Comparison of ENCODE assay signal across 26 cellular contexts in genomic region chr13:20968745-20969144, GRCh38.
A peak's percentile ranks its signal among the peaks of the same experiment; 100 is the strongest.
DNase-seq lines count a peak whose midpoint lies in the region; ATAC-seq, FAIRE-seq and TF ChIP-seq lines count a peak whose summit lies in the region.
"Had no signal": no experiment of that assay in that cellular context is flagged by ENCODE, and none has a peak within 500 bp of the region (broad histone marks: within the 10 kb centered on the region; RNA-seq: fewer than 3 reads in every experiment).

No MANE protein-coding gene starts in this region.

- peaks cover 6% of the 10 kb centered on the region for H3K27me3 Mint-ChIP-seq in stimulated activated naive CD8-positive, alpha-beta T cell treated with anti-CD3 and anti-CD28 coated beads, Interleukin-15, Interleukin-2, amounts not matched to agents 100 ng/mL and 50 ng/mL, for 24 hours
- H3K27me3 Mint-ChIP-seq in stimulated activated naive CD8-positive, alpha-beta T cell treated with anti-CD3 and anti-CD28 coated beads, Interleukin-15, amount 100 ng/mL, for 72 hours, result no peaks in the 10 kb centered on the region

- H4K20me1 ChIP-seq in Loucy (ENCODE audit: insufficient read depth, low read length, poor library complexity, severe bottlenecking), result no peaks in the 10 kb centered on the region
- no peaks in the 10 kb centered on the region for H4K20me1 ChIP-seq in GM12878 (ENCODE audit: control insufficient read depth, insufficient read depth)

- 24% methylated on average over 2 of the region's 2 CpGs for whole genome bisulfite sequencing in GM12878 (ENCODE audit: insufficient coverage, insufficient replicate concordance, low lambda C conversion rate, missing lambda C conversion rate)

- H3K36me3 Mint-ChIP-seq in stimulated activated naive CD8-positive, alpha-beta T cell treated with anti-CD3 and anti-CD28 coated beads, Interleukin-15, Interleukin-2, amounts not matched to agents 100 ng/mL and 50 ng/mL, for 24 hours (ENCODE audit: low read depth), result no peaks in the 10 kb centered on the region
- H3K36me3 Mint-ChIP-seq: activated naive CD4-positive, alpha-beta T cell treated with anti-CD3 and anti-CD28 coated beads, Interleukin-2, amount 50 U/mL, for 24 hours; CD4-positive, CD25-positive, alpha-beta regulatory T cell had no signal

- H3K4me3 Mint-ChIP-seq in stimulated activated naive CD8-positive, alpha-beta T cell treated with anti-CD3 and anti-CD28 coated beads, Interleukin-15, Interleukin-2, amounts not matched to agents 100 ng/mL and 50 ng/mL, for 24 hours, result peak overlapping the region; percentile 33
- H3K4me3 Mint-ChIP-seq in stimulated activated naive CD8-positive, alpha-beta T cell treated with anti-CD3 and anti-CD28 coated beads, Interleukin-15, amount 100 ng/mL, for 72 hours, result peak overlapping the region in 1 of 2 donors; percentile 14
- H3K4me3 Mint-ChIP-seq: activated B cell treated with CpG ODN at 0.5 μM for 24 hours; activated naive CD4-positive, alpha-beta T cell treated with anti-CD3 and anti-CD28 coated beads, Interleukin-2, amount 50 U/mL, for 24 hours; activated T-cell treated with anti-CD3 and anti-CD28 coated beads, Interleukin-2, amount 50 U/mL, for 4 hours; CD4-positive, CD25-positive, alpha-beta regulatory T cell; neural crest cell had no signal

- peaks cover 11% of the 10 kb centered on the region for H3K4me1 Mint-ChIP-seq in stimulated activated naive CD8-positive, alpha-beta T cell treated with anti-CD3 and anti-CD28 coated beads, Interleukin-15, Interleukin-2, amounts not matched to agents 100 ng/mL and 50 ng/mL, for 24 hours (ENCODE audit: low read depth)
- peaks cover 9% of the 10 kb centered on the region for H3K4me1 Mint-ChIP-seq in stimulated activated naive CD8-positive, alpha-beta T cell treated with anti-CD3 and anti-CD28 coated beads, Interleukin-15, amount 100 ng/mL, for 72 hours
- H3K4me1 Mint-ChIP-seq: activated B cell treated with CpG ODN at 0.5 μM for 24 hours, neural crest cell had no signal

- H3K9me3 ChIP-seq in Loucy (ENCODE audit: insufficient read depth, low read depth, low read length), result no peaks in the 10 kb centered on the region
- H3K9me3 ChIP-seq in GM12878 (replicated peaks; ENCODE audit: control insufficient read depth, insufficient read depth, low read length), result no peaks in the 10 kb centered on the region
- H3K9me3 ChIP-seq: sigmoid colon, transverse colon had no signal

- in situ Hi-C loops in GM12878 (cut with MboI), result no loop called here

- H3K27ac ChIP-seq in GM12878 (ENCODE audit: control insufficient read depth, insufficient read depth), result no peak overlapping the region
- H3K27ac ChIP-seq: dorsolateral prefrontal cortex, sigmoid colon, transverse colon had no signal

- no peak for TF ChIP-seq POLR2A in GM12878 (IDR thresholded peaks at IDR 0.05; ENCODE audit: low read depth, low read length)

- POLR2A ChIA-PET in GM12878 (lab: Charles Lee), result interaction anchor here (0.7 kb wide), 1 partner anchor 83 kb away, joined by 3 read pairs; no protein-coding TSS in a partner anchor

- ATAC-seq in stimulated activated naive CD8-positive, alpha-beta T cell treated with anti-CD3 and anti-CD28 coated beads, Interleukin-15, Interleukin-2, amounts not matched to agents 100 U/mL and 50 U/mL, for 24 hours, result no peak
- peak; percentile 77 for ATAC-seq in GM12878
- ATAC-seq in stimulated activated naive CD8-positive, alpha-beta T cell treated with anti-CD3 and anti-CD28 coated beads, Interleukin-15, amount 100 ng/mL, for 72 hours, result peak; percentile 37
- ATAC-seq: activated T-cell treated with anti-CD3 and anti-CD28 coated beads, Interleukin-2, amount 50 U/mL, for 4 hours had no signal

- intact Hi-C loops in GM12878 (cut with micrococcal nuclease; ENCODE audit: unreplicated experiment), result no loop called here

- TF ChIP-seq CTCF in Loucy (conservative IDR thresholded peaks at IDR 0.05; ENCODE audit: low read length) (no peak), GM12878 (IDR thresholded peaks at IDR 0.05 in 2 of 3, conservative IDR thresholded peaks at IDR 0.05 in 1 of 3; ENCODE audit: control insufficient read depth in 2 of 3, extremely low read depth in 1 of 3, insufficient read depth in 1 of 3, low read depth in 3 of 3, low read length in 3 of 3) (no peak)

- no peak overlapping the region for H3K27ac Mint-ChIP-seq in stimulated activated naive CD8-positive, alpha-beta T cell treated with anti-CD3 and anti-CD28 coated beads, Interleukin-15, Interleukin-2, amounts not matched to agents 100 ng/mL and 50 ng/mL, for 24 hours
- H3K27ac Mint-ChIP-seq in stimulated activated naive CD8-positive, alpha-beta T cell treated with anti-CD3 and anti-CD28 coated beads, Interleukin-15, amount 100 ng/mL, for 72 hours, result no peak overlapping the region
- H3K27ac Mint-ChIP-seq: activated B cell treated with CpG ODN at 0.5 μM for 24 hours; activated naive CD4-positive, alpha-beta T cell treated with anti-CD3 and anti-CD28 coated beads, Interleukin-2, amount 50 U/mL, for 24 hours had no signal

- no TSS peak for BruUV-seq in GM12878 (replicated peaks; lab: Mats Ljungman, UMichigan)

- DNase-seq in stimulated activated naive CD8-positive, alpha-beta T cell treated with anti-CD3 and anti-CD28 coated beads, Interleukin-15, Interleukin-2, amounts not matched to agents 100 U/mL and 50 U/mL, for 24 hours, result no peak
- DNase-seq in GM12878 (ENCODE audit: low read depth, low spot score) (peak; percentile 7), HK-2 (ENCODE audit: unreplicated experiment) (no peak), NCI-H1417 treated with DMSO at 0.1 percent for 48 hours (lab: John Stamatoyannopoulos, UW) (no peak)
- DNase-seq in stimulated activated naive CD8-positive, alpha-beta T cell treated with anti-CD3 and anti-CD28 coated beads, Interleukin-15, amount 100 ng/mL, for 72 hours, result no peak
- no peak for DNase-seq in activated effector memory CD4-positive, alpha-beta T cell treated with Interleukin-2 at 50 U/mL for 16 hours
- DNase-seq: activated B cell treated with CpG ODN at 0.5 μM for 24 hours; activated CD4-positive, alpha-beta T cell treated with anti-CD3 and anti-CD28 coated beads, Interleukin-2, amount 50 U/mL, for 48 hours; activated T-cell treated with anti-CD3 and anti-CD28 coated beads, Interleukin-2, amount 50 U/mL, for 4 hours; CD4-positive, CD25-positive, alpha-beta regulatory T cell; DMS153; dorsolateral prefrontal cortex; kidney; NCI-H1417; NCI-H446; NCI-H82; Right ventricle myocardium superior; sigmoid colon; T1000; transverse colon had no signal

- RAD21 ChIA-PET in GM12878 (lab: Charles Lee; ENCODE audit: unreplicated experiment), result interaction anchor here (0.7 kb wide), 1 partner anchor 689 kb away, joined by 3 read pairs; no protein-coding TSS in a partner anchor

- no peaks in the 10 kb centered on the region for H3F3A ChIP-seq in Loucy (ENCODE audit: low read depth)

- H3K9me3 Mint-ChIP-seq in stimulated activated naive CD8-positive, alpha-beta T cell treated with anti-CD3 and anti-CD28 coated beads, Interleukin-15, Interleukin-2, amounts not matched to agents 100 ng/mL and 50 ng/mL, for 24 hours, result peaks cover 3% of the 10 kb centered on the region
- H3K9me3 Mint-ChIP-seq in stimulated activated naive CD8-positive, alpha-beta T cell treated with anti-CD3 and anti-CD28 coated beads, Interleukin-15, amount 100 ng/mL, for 72 hours, result peaks cover 0 to 9% of the 10 kb centered on the region in 2 donors
- H3K9me3 Mint-ChIP-seq: activated B cell treated with CpG ODN at 0.5 μM for 24 hours; activated naive CD4-positive, alpha-beta T cell treated with anti-CD3 and anti-CD28 coated beads, Interleukin-2, amount 50 U/mL, for 24 hours; activated T-cell treated with anti-CD3 and anti-CD28 coated beads, Interleukin-2, amount 50 U/mL, for 4 hours had no signal

- H3K79me2 ChIP-seq in Loucy (ENCODE audit: insufficient read depth, low read length) (no peaks in the 10 kb centered on the region), GM12878 (ENCODE audit: control insufficient read depth, insufficient read depth, low read length) (no peaks in the 10 kb centered on the region)

- no peak for TF ChIP-seq EP300 in GM12878 (IDR thresholded peaks at IDR 0.05; ENCODE audit: borderline replicate concordance in 1 of 2, control insufficient read depth in 1 of 2, low read depth in 2 of 2, low read length in 2 of 2)

- no peak for FAIRE-seq in GM12878 (lab: Jason Lieb, UNC)
- FAIRE-seq: H54, kidney had no signal

- CTCF ChIA-PET in GM12878 (lab: Yijun Ruan, JAX), result no interaction called here

- H3K36me3 ChIP-seq in Loucy (ENCODE audit: insufficient read depth, low read length), result no peaks in the 10 kb centered on the region
- H3K36me3 ChIP-seq in GM12878 (ENCODE audit: control insufficient read depth in 2 of 2, insufficient read depth in 2 of 2, low read length in 1 of 2), result no peaks in the 10 kb centered on the region

- H3K4me2 ChIP-seq in Loucy (ENCODE audit: low read depth, low read length, poor library complexity, severe bottlenecking) (no peak overlapping the region), GM12878 (ENCODE audit: control insufficient read depth, insufficient read depth) (0 out of 2 replicates have a peak overlapping the region, but pooled peaks have one; percentile 17)

- H3K9ac ChIP-seq in Loucy (ENCODE audit: low read depth, low read length, poor library complexity, severe bottlenecking), result no peak overlapping the region
- no peak overlapping the region for H3K9ac ChIP-seq in GM12878 (ENCODE audit: control insufficient read depth, insufficient read depth, low read length)

- H3K27me3 ChIP-seq in Loucy (ENCODE audit: insufficient read depth, low read length, poor library complexity, severe bottlenecking) (no peaks in the 10 kb centered on the region), GM12878 (replicated peaks in 1 of 2; ENCODE audit: control insufficient read depth in 2 of 2, insufficient read depth in 2 of 2, low read length in 1 of 2) (no peaks in the 10 kb centered on the region)
- H3K27me3 ChIP-seq: sigmoid colon, transverse colon had no signal

- no peaks in the 10 kb centered on the region for H3K9me2 ChIP-seq in Loucy (replicated peaks; ENCODE audit: low read depth, low read length)

- no peak for TF ChIP-seq RAD21 in GM12878 (IDR thresholded peaks at IDR 0.05; ENCODE audit: insufficient read depth, low read depth, low read length)

- no peaks in the 10 kb centered on the region for H3K4me1 ChIP-seq in Loucy (ENCODE audit: insufficient read depth, low read length, poor library complexity, severe bottlenecking)
- no peaks in the 10 kb centered on the region for H3K4me1 ChIP-seq in GM12878 (ENCODE audit: control insufficient read depth, insufficient read depth, low read length)
- H3K4me1 ChIP-seq: sigmoid colon, transverse colon had no signal

- H3K4me3 ChIP-seq in Loucy (ENCODE audit: low read length, poor library complexity, severe bottlenecking), result no peak overlapping the region
- H3K4me3 ChIP-seq in GM12878, result no peak overlapping the region
- H3K4me3 ChIP-seq: dorsolateral prefrontal cortex, lung, sigmoid colon, transverse colon had no signal

- H2AFZ ChIP-seq in Loucy (ENCODE audit: low read length) (0 out of 2 replicates have a peak overlapping the region, but pooled peaks have one; percentile 20), GM12878 (ENCODE audit: control insufficient read depth, low read depth, low read length) (peak overlapping the region; percentile 37)

- SMC1A ChIA-PET in GM12878 (lab: Charles Lee; ENCODE audit: uncharacterized antibody, unreplicated experiment), result interaction anchor here (0.6 kb wide), 1 partner anchor 328 kb away, joined by 3 read pairs; no protein-coding TSS in a partner anchor

TF ChIP-seq in GM12878, 131 proteins besides CTCF, POLR2A, EP300 and RAD21 (continues in another document):
- TF ChIP-seq CBX5 (IDR thresholded peaks at IDR 0.05; ENCODE audit: low read depth), result 0 out of 2 replicates have a peak, but pooled peaks have one; percentile 64
